In genomic region chr15:75452364-75452967, GRCh38 we compare ENCODE assay signal across 1 cellular context.
TF ChIP-seq lines count a peak whose summit lies in the region.

No MANE protein-coding gene starts in this region.

TF ChIP-seq in HepG2, 621 proteins besides CTCF, POLR2A, EP300 and RAD21 (continued from another document and continues in another):
- TF ChIP-seq, protein P1, sequence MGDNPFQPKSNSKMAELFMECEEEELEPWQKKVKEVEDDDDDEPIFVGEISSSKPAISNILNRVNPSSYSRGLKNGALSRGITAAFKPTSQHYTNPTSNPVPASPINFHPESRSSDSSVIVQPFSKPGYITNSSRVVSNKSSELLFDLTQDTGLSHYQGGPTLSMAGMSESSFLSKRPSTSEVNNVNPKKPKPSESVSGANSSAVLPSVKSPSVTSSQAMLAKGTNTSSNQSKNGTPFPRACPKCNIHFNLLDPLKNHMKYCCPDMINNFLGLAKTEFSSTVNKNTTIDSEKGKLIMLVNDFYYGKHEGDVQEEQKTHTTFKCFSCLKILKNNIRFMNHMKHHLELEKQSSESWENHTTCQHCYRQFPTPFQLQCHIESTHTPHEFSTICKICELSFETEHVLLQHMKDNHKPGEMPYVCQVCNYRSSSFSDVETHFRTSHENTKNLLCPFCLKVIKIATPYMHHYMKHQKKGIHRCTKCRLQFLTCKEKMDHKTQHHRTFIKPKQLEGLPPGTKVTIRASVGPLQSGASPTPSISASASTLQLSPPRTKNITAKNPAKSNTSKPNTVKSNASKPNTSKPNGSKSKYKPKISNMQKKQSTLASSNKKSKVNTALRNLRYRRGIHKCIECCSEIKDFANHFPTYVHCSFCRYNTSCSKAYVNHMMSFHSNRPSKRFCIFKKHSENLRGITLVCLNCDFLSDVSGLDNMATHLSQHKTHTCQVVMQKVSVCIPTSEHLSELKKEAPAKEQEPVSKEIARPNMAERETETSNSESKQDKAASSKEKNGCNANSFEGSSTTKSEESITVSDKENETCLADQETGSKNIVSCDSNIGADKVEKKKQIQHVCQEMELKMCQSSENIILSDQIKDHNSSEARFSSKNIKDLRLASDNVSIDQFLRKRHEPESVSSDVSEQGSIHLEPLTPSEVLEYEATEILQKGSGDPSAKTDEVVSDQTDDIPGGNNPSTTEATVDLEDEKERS (CRISPR knock-in tag; IDR thresholded peaks at IDR 0.05) = no peak
- no peak for TF ChIP-seq RXRB (CRISPR knock-in tag; IDR thresholded peaks at IDR 0.05; ENCODE audit: borderline replicate concordance)
- no peak for TF ChIP-seq CSRNP2 (CRISPR knock-in tag; conservative IDR thresholded peaks at IDR 0.05; ENCODE audit: low read depth)
- TF ChIP-seq, protein P2, sequence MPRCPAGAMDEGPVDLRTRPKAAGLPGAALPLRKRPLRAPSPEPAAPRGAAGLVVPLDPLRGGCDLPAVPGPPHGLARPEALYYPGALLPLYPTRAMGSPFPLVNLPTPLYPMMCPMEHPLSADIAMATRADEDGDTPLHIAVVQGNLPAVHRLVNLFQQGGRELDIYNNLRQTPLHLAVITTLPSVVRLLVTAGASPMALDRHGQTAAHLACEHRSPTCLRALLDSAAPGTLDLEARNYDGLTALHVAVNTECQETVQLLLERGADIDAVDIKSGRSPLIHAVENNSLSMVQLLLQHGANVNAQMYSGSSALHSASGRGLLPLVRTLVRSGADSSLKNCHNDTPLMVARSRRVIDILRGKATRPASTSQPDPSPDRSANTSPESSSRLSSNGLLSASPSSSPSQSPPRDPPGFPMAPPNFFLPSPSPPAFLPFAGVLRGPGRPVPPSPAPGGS (CRISPR knock-in tag; IDR thresholded peaks at IDR 0.05) = no peak
- no peak for TF ChIP-seq CHD2 (IDR thresholded peaks at IDR 0.05; ENCODE audit: low read depth, low read length)
- TF ChIP-seq ZNF674 (CRISPR knock-in tag; IDR thresholded peaks at IDR 0.05; ENCODE audit: low read depth) = no peak
- TF ChIP-seq SATB2 (CRISPR knock-in tag; IDR thresholded peaks at IDR 0.05) = no peak
- TF ChIP-seq MED13 (CRISPR knock-in tag; IDR thresholded peaks at IDR 0.05) = no peak
- no peak for TF ChIP-seq SALL1 (CRISPR knock-in tag; IDR thresholded peaks at IDR 0.05)
- TF ChIP-seq TBX2 (CRISPR knock-in tag; IDR thresholded peaks at IDR 0.05; ENCODE audit: borderline replicate concordance) = peak; percentile 54
- no peak for TF ChIP-seq ZSCAN22 (CRISPR knock-in tag; IDR thresholded peaks at IDR 0.05)
- TF ChIP-seq POLR2AphosphoS5 (IDR thresholded peaks at IDR 0.05; ENCODE audit: low read depth, low read length) = peak; percentile 26; the same call in 1 of the 2 replicates
- TF ChIP-seq NR1H2 (CRISPR knock-in tag; IDR thresholded peaks at IDR 0.05; ENCODE audit: borderline replicate concordance, low read depth) = no peak
- no peak for TF ChIP-seq ZNF224 (CRISPR knock-in tag; IDR thresholded peaks at IDR 0.05)
- TF ChIP-seq, protein P3, sequence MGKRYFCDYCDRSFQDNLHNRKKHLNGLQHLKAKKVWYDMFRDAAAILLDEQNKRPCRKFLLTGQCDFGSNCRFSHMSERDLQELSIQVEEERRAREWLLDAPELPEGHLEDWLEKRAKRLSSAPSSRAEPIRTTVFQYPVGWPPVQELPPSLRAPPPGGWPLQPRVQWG (CRISPR knock-in tag; IDR thresholded peaks at IDR 0.05; ENCODE audit: borderline replicate concordance, low read depth) = no peak
- TF ChIP-seq MEF2D (CRISPR knock-in tag; IDR thresholded peaks at IDR 0.05) = no peak
- TF ChIP-seq PHF21A (CRISPR knock-in tag; IDR thresholded peaks at IDR 0.05) = peak; percentile 71; the same call in 1 of the 2 replicates
- TF ChIP-seq, protein P4, sequence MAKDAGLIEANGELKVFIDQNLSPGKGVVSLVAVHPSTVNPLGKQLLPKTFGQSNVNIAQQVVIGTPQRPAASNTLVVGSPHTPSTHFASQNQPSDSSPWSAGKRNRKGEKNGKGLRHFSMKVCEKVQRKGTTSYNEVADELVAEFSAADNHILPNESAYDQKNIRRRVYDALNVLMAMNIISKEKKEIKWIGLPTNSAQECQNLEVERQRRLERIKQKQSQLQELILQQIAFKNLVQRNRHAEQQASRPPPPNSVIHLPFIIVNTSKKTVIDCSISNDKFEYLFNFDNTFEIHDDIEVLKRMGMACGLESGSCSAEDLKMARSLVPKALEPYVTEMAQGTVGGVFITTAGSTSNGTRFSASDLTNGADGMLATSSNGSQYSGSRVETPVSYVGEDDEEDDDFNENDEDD (CRISPR knock-in tag; IDR thresholded peaks at IDR 0.05; ENCODE audit: borderline replicate concordance) = no peak
- no peak for TF ChIP-seq MBNL3 (CRISPR knock-in tag; conservative IDR thresholded peaks at IDR 0.05)
- no peak for TF ChIP-seq ZNF101 (CRISPR knock-in tag; IDR thresholded peaks at IDR 0.05; ENCODE audit: borderline replicate concordance, low read depth)
- TF ChIP-seq SNAPC5 (CRISPR knock-in tag; IDR thresholded peaks at IDR 0.05; ENCODE audit: borderline replicate concordance) = no peak
- no peak for TF ChIP-seq ONECUT2 (CRISPR knock-in tag; IDR thresholded peaks at IDR 0.05)
- TF ChIP-seq ZNF296 (CRISPR knock-in tag; conservative IDR thresholded peaks at IDR 0.05) = no peak
- no peak for TF ChIP-seq PRDM15 (CRISPR knock-in tag; IDR thresholded peaks at IDR 0.05)
- no peak for TF ChIP-seq NFIB (CRISPR knock-in tag; IDR thresholded peaks at IDR 0.05; ENCODE audit: borderline replicate concordance)
- TF ChIP-seq BORCS8-MEF2B (CRISPR knock-in tag; IDR thresholded peaks at IDR 0.05) = peak; percentile 14; the same call in 1 of the 2 replicates
- no peak for TF ChIP-seq LCORL (IDR thresholded peaks at IDR 0.05)
- no peak for TF ChIP-seq LCORL (CRISPR knock-in tag; IDR thresholded peaks at IDR 0.05)
- TF ChIP-seq BRCA1 (CRISPR knock-in tag; IDR thresholded peaks at IDR 0.05) = no peak
- TF ChIP-seq ZNF720 (CRISPR knock-in tag; IDR thresholded peaks at IDR 0.05) = no peak
- TF ChIP-seq TOPORS (CRISPR knock-in tag; IDR thresholded peaks at IDR 0.05) = no peak
- TF ChIP-seq, protein P5, sequence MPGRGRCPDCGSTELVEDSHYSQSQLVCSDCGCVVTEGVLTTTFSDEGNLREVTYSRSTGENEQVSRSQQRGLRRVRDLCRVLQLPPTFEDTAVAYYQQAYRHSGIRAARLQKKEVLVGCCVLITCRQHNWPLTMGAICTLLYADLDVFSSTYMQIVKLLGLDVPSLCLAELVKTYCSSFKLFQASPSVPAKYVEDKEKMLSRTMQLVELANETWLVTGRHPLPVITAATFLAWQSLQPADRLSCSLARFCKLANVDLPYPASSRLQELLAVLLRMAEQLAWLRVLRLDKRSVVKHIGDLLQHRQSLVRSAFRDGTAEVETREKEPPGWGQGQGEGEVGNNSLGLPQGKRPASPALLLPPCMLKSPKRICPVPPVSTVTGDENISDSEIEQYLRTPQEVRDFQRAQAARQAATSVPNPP (CRISPR knock-in tag; IDR thresholded peaks at IDR 0.05) = no peak
- no peak for TF ChIP-seq ZNF350 (CRISPR knock-in tag; IDR thresholded peaks at IDR 0.05; ENCODE audit: borderline replicate concordance, low read depth)
- no peak for TF ChIP-seq SMAD9 (CRISPR knock-in tag; IDR thresholded peaks at IDR 0.05)
- TF ChIP-seq ZNF547 (CRISPR knock-in tag; IDR thresholded peaks at IDR 0.05) = no peak
- TF ChIP-seq, protein P6, sequence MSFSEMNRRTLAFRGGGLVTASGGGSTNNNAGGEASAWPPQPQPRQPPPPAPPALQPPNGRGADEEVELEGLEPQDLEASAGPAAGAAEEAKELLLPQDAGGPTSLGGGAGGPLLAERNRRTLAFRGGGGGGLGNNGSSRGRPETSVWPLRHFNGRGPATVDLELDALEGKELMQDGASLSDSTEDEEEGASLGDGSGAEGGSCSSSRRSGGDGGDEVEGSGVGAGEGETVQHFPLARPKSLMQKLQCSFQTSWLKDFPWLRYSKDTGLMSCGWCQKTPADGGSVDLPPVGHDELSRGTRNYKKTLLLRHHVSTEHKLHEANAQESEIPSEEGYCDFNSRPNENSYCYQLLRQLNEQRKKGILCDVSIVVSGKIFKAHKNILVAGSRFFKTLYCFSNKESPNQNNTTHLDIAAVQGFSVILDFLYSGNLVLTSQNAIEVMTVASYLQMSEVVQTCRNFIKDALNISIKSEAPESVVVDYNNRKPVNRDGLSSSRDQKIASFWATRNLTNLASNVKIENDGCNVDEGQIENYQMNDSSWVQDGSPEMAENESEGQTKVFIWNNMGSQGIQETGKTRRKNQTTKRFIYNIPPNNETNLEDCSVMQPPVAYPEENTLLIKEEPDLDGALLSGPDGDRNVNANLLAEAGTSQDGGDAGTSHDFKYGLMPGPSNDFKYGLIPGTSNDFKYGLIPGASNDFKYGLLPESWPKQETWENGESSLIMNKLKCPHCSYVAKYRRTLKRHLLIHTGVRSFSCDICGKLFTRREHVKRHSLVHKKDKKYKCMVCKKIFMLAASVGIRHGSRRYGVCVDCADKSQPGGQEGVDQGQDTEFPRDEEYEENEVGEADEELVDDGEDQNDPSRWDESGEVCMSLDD (CRISPR knock-in tag; IDR thresholded peaks at IDR 0.05; ENCODE audit: borderline replicate concordance) = no peak
- TF ChIP-seq NFIC (IDR thresholded peaks at IDR 0.05; ENCODE audit: low read length) = no peak
- no peak for TF ChIP-seq IKZF1 (IDR thresholded peaks at IDR 0.05)
- TF ChIP-seq MTERF4 (CRISPR knock-in tag; IDR thresholded peaks at IDR 0.05) = 0 out of 2 replicates have a peak, but pooled peaks have one; percentile 56
- no peak for TF ChIP-seq ZNF205 (CRISPR knock-in tag; IDR thresholded peaks at IDR 0.05)
- no peak; the same call in 1 of the 2 replicates for TF ChIP-seq GATA4 (IDR thresholded peaks at IDR 0.05; ENCODE audit: borderline replicate concordance, low read depth)
- TF ChIP-seq NCOA1 (CRISPR knock-in tag; IDR thresholded peaks at IDR 0.05) = no peak
- TF ChIP-seq FOXK2 (IDR thresholded peaks at IDR 0.05) = no peak
- TF ChIP-seq ARHGAP35 (CRISPR knock-in tag; IDR thresholded peaks at IDR 0.05; ENCODE audit: borderline replicate concordance) = no peak
- 0 out of 2 replicates have a peak, but pooled peaks have one; percentile 51 for TF ChIP-seq ZNF616 (CRISPR knock-in tag; IDR thresholded peaks at IDR 0.05; ENCODE audit: low read depth)
- peak; percentile 63; the same call in 1 of the 2 replicates for TF ChIP-seq CHD4 (IDR thresholded peaks at IDR 0.05; ENCODE audit: borderline replicate concordance, low read length)
- TF ChIP-seq SMAD1 (CRISPR knock-in tag; IDR thresholded peaks at IDR 0.05; ENCODE audit: borderline replicate concordance, low read depth) = no peak
- no peak for TF ChIP-seq JUN (CRISPR knock-in tag; IDR thresholded peaks at IDR 0.05)
- TF ChIP-seq, protein P7, sequence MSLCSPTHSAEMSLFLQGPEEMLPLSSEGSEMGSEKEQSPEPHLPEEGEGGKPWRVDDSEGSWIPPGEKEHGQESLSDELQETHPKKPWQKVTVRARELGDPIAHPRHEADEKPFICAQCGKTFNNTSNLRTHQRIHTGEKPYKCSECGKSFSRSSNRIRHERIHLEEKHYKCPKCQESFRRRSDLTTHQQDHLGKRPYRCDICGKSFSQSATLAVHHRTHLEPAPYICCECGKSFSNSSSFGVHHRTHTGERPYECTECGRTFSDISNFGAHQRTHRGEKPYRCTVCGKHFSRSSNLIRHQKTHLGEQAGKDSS (CRISPR knock-in tag; IDR thresholded peaks at IDR 0.05; ENCODE audit: borderline replicate concordance, low read depth) = no peak
- TF ChIP-seq DR1 (CRISPR knock-in tag; IDR thresholded peaks at IDR 0.05) = no peak
- TF ChIP-seq ZNF737 (CRISPR knock-in tag; IDR thresholded peaks at IDR 0.05; ENCODE audit: borderline replicate concordance) = no peak
- TF ChIP-seq KDM2A (CRISPR knock-in tag; IDR thresholded peaks at IDR 0.05; ENCODE audit: borderline replicate concordance, low read depth) = no peak
- TF ChIP-seq DDIT3 (CRISPR knock-in tag; IDR thresholded peaks at IDR 0.05) = no peak
- no peak for TF ChIP-seq PTBP1 (IDR thresholded peaks at IDR 0.05; ENCODE audit: low read depth, low read length, poor library complexity, severe bottlenecking)
